In genomic region chr1:168698453-168698852, GRCh38 we compare ENCODE assay signal across 1 cellular context.
TF ChIP-seq lines count a peak whose summit lies in the region.

No MANE protein-coding gene starts in this region.

TF ChIP-seq in HEK293, 187 proteins besides CTCF, POLR2A, EP300 and RAD21 (continued from another document):
- TF ChIP-seq KLF16 (tag by site-specific recombination; IDR thresholded peaks at IDR 0.05): no peak
- peak; percentile 87 for TF ChIP-seq ZNF510 (tag by site-specific recombination; IDR thresholded peaks at IDR 0.05; ENCODE audit: insufficient replicate concordance)
